Comparison of ENCODE assay signal across 1 cellular context in genomic region chr7:143408686-143409551, GRCh38.
TF ChIP-seq lines count a peak whose summit lies in the region.

Gene EPHA1, minus strand, starts transcription at chr7:143408856. Its CDS starts 51 bp downstream, at chr7:143408805.

TF ChIP-seq in WTC11, 78 proteins besides CTCF, POLR2A, EP300 and RAD21 (continued from another document):
- no peak for TF ChIP-seq E2F1 (CRISPR knock-in tag; IDR thresholded peaks at IDR 0.05)
- TF ChIP-seq NFATC4 (CRISPR knock-in tag; IDR thresholded peaks at IDR 0.05): no peak
- TF ChIP-seq ATF6 (CRISPR knock-in tag; IDR thresholded peaks at IDR 0.05): no peak
- TF ChIP-seq, protein P1, sequence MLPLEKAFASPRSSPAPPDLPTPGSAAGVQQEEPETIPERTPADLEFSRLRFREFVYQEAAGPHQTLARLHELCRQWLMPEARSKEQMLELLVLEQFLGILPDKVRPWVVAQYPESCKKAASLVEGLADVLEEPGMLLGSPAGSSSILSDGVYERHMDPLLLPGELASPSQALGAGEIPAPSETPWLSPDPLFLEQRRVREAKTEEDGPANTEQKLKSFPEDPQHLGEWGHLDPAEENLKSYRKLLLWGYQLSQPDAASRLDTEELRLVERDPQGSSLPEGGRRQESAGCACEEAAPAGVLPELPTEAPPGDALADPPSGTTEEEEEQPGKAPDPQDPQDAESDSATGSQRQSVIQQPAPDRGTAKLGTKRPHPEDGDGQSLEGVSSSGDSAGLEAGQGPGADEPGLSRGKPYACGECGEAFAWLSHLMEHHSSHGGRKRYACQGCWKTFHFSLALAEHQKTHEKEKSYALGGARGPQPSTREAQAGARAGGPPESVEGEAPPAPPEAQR (CRISPR knock-in tag; IDR thresholded peaks at IDR 0.05): no peak
- TF ChIP-seq SOX15 (CRISPR knock-in tag; IDR thresholded peaks at IDR 0.05): no peak
- TF ChIP-seq JAZF1 (CRISPR knock-in tag; IDR thresholded peaks at IDR 0.05): no peak
- no peak for TF ChIP-seq EMX1 (CRISPR knock-in tag; IDR thresholded peaks at IDR 0.05)
- TF ChIP-seq SP1 (CRISPR knock-in tag; conservative IDR thresholded peaks at IDR 0.05): no peak; the same call in 1 of the 2 replicates
- TF ChIP-seq PREB (CRISPR knock-in tag; IDR thresholded peaks at IDR 0.05; ENCODE audit: borderline replicate concordance): no peak
- no peak for TF ChIP-seq GABPB1 (CRISPR knock-in tag; IDR thresholded peaks at IDR 0.05)
- no peak for TF ChIP-seq ZNF416 (CRISPR knock-in tag; IDR thresholded peaks at IDR 0.05)
- no peak for TF ChIP-seq E2F5 (CRISPR knock-in tag; IDR thresholded peaks at IDR 0.05)
- TF ChIP-seq AFF4 (CRISPR knock-in tag; IDR thresholded peaks at IDR 0.05; ENCODE audit: borderline replicate concordance): no peak
